In the genomic region with DNA sequence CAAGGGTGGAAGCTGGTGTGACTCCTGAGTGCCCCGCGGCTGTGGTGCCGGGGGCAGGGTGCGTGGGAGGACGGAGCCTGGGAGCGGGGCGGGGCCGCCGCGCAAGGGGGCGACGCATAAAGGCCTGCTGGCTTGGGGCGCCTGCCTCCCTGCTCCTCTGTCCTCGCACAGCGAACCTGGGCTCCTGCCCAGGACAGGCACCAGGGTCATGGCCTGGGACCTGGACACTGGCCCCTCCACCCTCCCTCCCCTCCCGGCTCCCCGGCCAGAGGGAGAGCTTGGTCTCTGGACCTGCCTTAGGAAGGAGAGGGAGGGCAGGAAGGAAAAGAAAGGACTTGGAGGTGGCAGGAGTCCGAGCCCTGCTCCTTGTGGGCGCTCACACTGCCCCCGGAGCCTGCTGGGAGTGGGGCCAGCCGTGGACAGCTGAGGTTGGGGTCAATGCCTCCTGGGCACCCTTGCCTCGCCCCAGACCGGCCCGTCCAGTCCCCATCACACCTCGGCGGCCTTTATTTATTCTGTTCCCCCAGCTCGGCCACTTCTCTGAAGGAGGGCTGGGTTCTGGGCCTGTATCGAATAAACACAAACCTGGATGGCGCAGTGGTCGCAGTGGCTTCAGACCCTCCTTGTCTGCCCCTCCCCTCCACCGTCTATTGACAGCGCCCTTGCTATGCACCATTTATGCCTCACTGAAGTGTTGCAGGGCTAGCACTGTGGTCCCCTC, we compare ENCODE assay signal across 21 cellular contexts. TPM values are rescaled to one million over a fixed set of nuclear protein-coding genes. Genes with fewer than 3 reads are reported as not detected.
DNase-seq lines count a peak whose midpoint lies in the region; ATAC-seq and TF ChIP-seq lines count a peak whose summit lies in the region.
"Had no signal": no experiment of that assay in that cellular context is flagged by ENCODE, and none has a peak within 500 bp of the region (broad histone marks: within the 10 kb centered on the region; RNA-seq: fewer than 3 reads in every experiment).

No MANE protein-coding gene starts in this region.

- H3K27me3 ChIP-seq in heart right ventricle (peaks cover 0 to 1% (median 0%) of the 10 kb centered on the region in 7 donors), right lobe of liver (no peaks in the 10 kb centered on the region), testis (no peaks in the 10 kb centered on the region), SJCRH30 (0 out of 2 replicates have a peak, but pooled peaks cover 2% of the 10 kb centered on the region)

- no peak overlapping the region for H3K27ac ChIP-seq in heart right ventricle
- H3K27ac ChIP-seq in angular gyrus (ENCODE audit: low read depth, low read length), result peak overlapping the region; percentile 65
- no peak overlapping the region for H3K27ac ChIP-seq in right lobe of liver
- peak overlapping the region; percentile 64 to 84 for H3K27ac ChIP-seq in testis
- H3K27ac ChIP-seq in SJCRH30, result no peak overlapping the region
- no peak overlapping the region for H3K27ac ChIP-seq in coronary artery

- H3K9me3 ChIP-seq in heart right ventricle, result no peaks in the 10 kb centered on the region
- no peaks in the 10 kb centered on the region for H3K9me3 ChIP-seq in right lobe of liver
- no peaks in the 10 kb centered on the region for H3K9me3 ChIP-seq in testis
- no peaks in the 10 kb centered on the region for H3K9me3 ChIP-seq in SJCRH30 (replicated peaks)

- no peak for ATAC-seq in Right ventricle myocardium superior (ENCODE audit: poor library complexity)
- ATAC-seq in heart right ventricle, result no peak
- ATAC-seq in right lobe of liver, result peak; percentile 57 to 97 (median 75)

- no peak overlapping the region for H3K4me3 ChIP-seq in heart right ventricle
- H3K4me3 ChIP-seq in right lobe of liver, result no peak overlapping the region
- H3K4me3 ChIP-seq in testis, result peak overlapping the region in 1 of 2 donors; percentile 3
- no peak overlapping the region for H3K4me3 ChIP-seq in SJCRH30
- H3K4me3 ChIP-seq in coronary artery, result no peak overlapping the region

- TF ChIP-seq POLR2A in right lobe of liver (IDR thresholded peaks at IDR 0.05) (no peak), testis (IDR thresholded peaks at IDR 0.05) (no peak)

- peaks cover 0 to 52% (median 6%) of the 10 kb centered on the region in 9 donors for H3K36me3 ChIP-seq in heart right ventricle
- H3K36me3 ChIP-seq in right lobe of liver, result peaks cover 0 to 16% (median 5%) of the 10 kb centered on the region in 4 donors
- no peaks in the 10 kb centered on the region for H3K36me3 ChIP-seq in testis (ENCODE audit: low read depth, missing control alignments)
- no peaks in the 10 kb centered on the region for H3K36me3 ChIP-seq in SJCRH30

- H3K4me1 ChIP-seq in heart right ventricle, result peaks cover 2 to 12% (median 5%) of the 10 kb centered on the region in 9 donors
- H3K4me1 ChIP-seq in right lobe of liver, result peaks cover 0 to 8% (median 0%) of the 10 kb centered on the region in 4 donors
- peaks cover 13% of the 10 kb centered on the region for H3K4me1 ChIP-seq in testis
- peaks cover 3% of the 10 kb centered on the region; the same call in 1 of the 2 replicates for H3K4me1 ChIP-seq in SJCRH30

- intact Hi-C loops in Right ventricle myocardium superior (cut with DNase I) (no loop called here), heart right ventricle (cut with DNase I) (no loop called here), right lobe of liver (cut with DNase I) (no loop called here), testis (cut with DNase I; ENCODE audit: low total_unique reads) (no loop called here)

- 93 to 95% methylated on average over 29 to 32 of the region's 32 CpGs for WGBS in heart right ventricle, 2 donors
- 74% methylated on average over 14 of the region's 32 CpGs for WGBS in right lobe of liver (ENCODE audit: insufficient coverage, low coverage, low lambda C conversion rate, missing lambda C conversion rate)
- 47 to 54% methylated on average over 17 to 30 of the region's 32 CpGs for WGBS in testis, 2 donors

- no peak for TF ChIP-seq CTCF in heart right ventricle (IDR thresholded peaks at IDR 0.05)
- no peak for TF ChIP-seq CTCF in right lobe of liver (IDR thresholded peaks at IDR 0.05)
- no peak for TF ChIP-seq CTCF in testis (IDR thresholded peaks at IDR 0.05)
- TF ChIP-seq CTCF in coronary artery (IDR thresholded peaks at IDR 0.05), result no peak

- DNase-seq in Right ventricle myocardium superior (peak; percentile 30), heart right ventricle (no peak), right lobe of liver (peak; percentile 47 to 87 (median 83)), testis (peak; percentile 56), SJCRH30 (no peak), dermis blood vessel endothelial cell (no peak), coronary artery (ENCODE audit: low spot score) (no peak)
- DNase-seq: C1 segment of cervical spinal cord, DND-41, HFFc6, Karpas-422, NCI-H1092 treated with DMSO at 0.1 percent for 48 hours, NCI-H1694 treated with DMSO at 0.1 percent for 48 hours, NCI-H510A, NCI-H774, SIG-M5 had no signal

RNA-seq across cellular contexts. Expression of a gene that starts 8.7 kb away (rescaled TPM):
- total RNA-seq in Right ventricle myocardium superior (not detected), heart right ventricle (under 1 TPM in 1 of 10 donors, not detected in 9; 0.34 TPM), right lobe of liver (not detected), testis (1 to 10 TPM; 1.6 to 2.0 TPM), dermis blood vessel endothelial cell (0.05 TPM in 1 of 2 replicates, not detected in the other)
- polyA plus RNA-seq in heart right ventricle (under 1 TPM; 0.19 to 0.22 TPM), testis (ENCODE audit: insufficient read depth, low read depth, low replicate concordance) (2.4 TPM)
- 1.1 and 1.4 TPM in 2 replicates for total RNA-seq in SJCRH30 (2014; rRNA removed; shearing (Covaris generic))
- total RNA-seq: A673, G401, HFFc6, MCF 10A, OCI-LY7 had no signal

RNA-seq across cellular contexts. Expression of a gene that starts 18.1 kb away (rescaled TPM):
- total RNA-seq in Right ventricle myocardium superior, result 20.4 TPM
- 10 to 100 TPM; 17.4 to 30.7 (median 22.1) TPM for total RNA-seq in heart right ventricle
- 10 to 100 TPM; 27.3 to 32.9 TPM for polyA plus RNA-seq in heart right ventricle
- total RNA-seq in right lobe of liver, result 10 to 100 TPM; 13.0 to 26.4 (median 20.3) TPM
- 10 to 100 TPM; 78.7 to 89.7 TPM for total RNA-seq in testis
- polyA plus RNA-seq in testis (ENCODE audit: insufficient read depth, low read depth, low replicate concordance), result 61.5 TPM
- total RNA-seq in SJCRH30 (2014; rRNA removed; shearing (Covaris generic)), result 0.45 and 1.2 TPM in 2 replicates
- total RNA-seq in dermis blood vessel endothelial cell, result 15.5 and 18.7 TPM in 2 replicates

RNA-seq across cellular contexts. Expression of a gene that starts 35.2 kb away (rescaled TPM):
- 0.24 TPM for total RNA-seq in Right ventricle myocardium superior
- total RNA-seq in heart right ventricle, result under 1 TPM in 6 of 10 donors, not detected in 4; 0.12 to 0.36 (median 0.17) TPM
- under 1 TPM; 0.28 to 0.37 TPM for polyA plus RNA-seq in heart right ventricle
- 1 to 10 TPM in 3 of 6 experiments, under 1 TPM in 3; 0.79 to 5.0 (median 1.4) TPM for total RNA-seq in right lobe of liver
- 10 to 100 TPM in 1 of 2 donors, 1 to 10 TPM in 1; 8.8 to 10.0 TPM for total RNA-seq in testis
- 6.6 TPM for polyA plus RNA-seq in testis (ENCODE audit: insufficient read depth, low read depth, low replicate concordance)
- total RNA-seq in SJCRH30 (2014; rRNA removed; shearing (Covaris generic)), result not detected in 2 replicates
- not detected in 2 replicates for total RNA-seq in dermis blood vessel endothelial cell

Comparison
In these comparisons a context has a peak if more than half of its experiments do, and no peak if none do; other contexts are left out.
1. DNase-seq: peak in Right ventricle myocardium superior (single experiment), right lobe of liver (3 of 3) and testis (single experiment); none in heart right ventricle (0 of 2), SJCRH30 (0 of 2), dermis blood vessel endothelial cell (single experiment) and coronary artery (single experiment).
2. ATAC-seq: peak in right lobe of liver (4 of 4); none in Right ventricle myocardium superior (single experiment) and heart right ventricle (0 of 8).
3. H3K27ac ChIP-seq: peak in angular gyrus (single experiment) and testis (2 of 2); none in heart right ventricle (0 of 10), right lobe of liver (0 of 3), SJCRH30 (single experiment) and coronary artery (0 of 2).